ENCODE assay signal across 31 cellular contexts in the genomic region with DNA sequence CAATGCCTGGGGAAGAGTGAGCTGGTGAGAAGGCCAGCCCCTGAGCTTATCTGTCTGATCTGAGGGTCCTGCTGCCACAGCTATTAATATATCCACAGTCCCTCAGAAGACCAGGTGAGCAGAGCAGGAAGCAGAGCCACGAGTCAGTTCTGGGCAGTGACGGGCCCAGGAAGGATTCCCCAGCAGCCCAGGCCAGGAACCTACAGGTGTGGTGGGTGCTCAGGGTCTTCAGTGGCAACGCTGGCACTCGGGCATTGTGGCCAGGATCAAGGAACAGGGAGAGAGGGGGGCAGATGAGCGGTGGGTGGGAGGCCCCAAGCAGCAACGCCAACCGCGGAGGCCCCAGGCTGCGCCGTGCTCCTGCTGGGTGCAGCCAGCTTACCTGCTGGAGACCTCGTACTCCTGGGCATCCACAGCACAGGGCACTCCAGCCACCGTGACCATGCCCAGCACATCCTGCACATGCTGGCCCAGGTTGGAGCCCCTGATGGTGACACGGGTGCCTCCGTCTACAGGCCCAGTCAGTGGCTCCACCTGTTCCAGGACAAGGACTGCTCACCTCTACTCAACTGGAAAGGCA. TPM values are rescaled to one million over a fixed set of nuclear protein-coding genes. Genes with fewer than 3 reads are reported as not detected.
"Had no signal": no experiment of that assay in that cellular context is flagged by ENCODE, and none has a peak within 500 bp of the region (broad histone marks: within the 10 kb centered on the region; RNA-seq: fewer than 3 reads in every experiment).

No MANE protein-coding gene starts in this region.

- H3K27ac ChIP-seq: ascending aorta, breast epithelium, cardiac muscle cell, colonic mucosa had no signal

- ATAC-seq: activated CD4-positive, alpha-beta T cell treated with anti-CD3 and anti-CD28 coated beads for 36 hours; activated CD8-positive, alpha-beta memory T cell treated with anti-CD3 and anti-CD28 coated beads, Interleukin-2, amount 10 ng/mL, durations not matched to agents 7 days and 5 days; activated CD8-positive, alpha-beta T cell treated with anti-CD3 and anti-CD28 coated beads, Interleukin-2, amount 10 ng/mL, durations not matched to agents 7 days and 5 days; activated naive CD4-positive, alpha-beta T cell treated with anti-CD3 and anti-CD28 coated beads, Interleukin-2, amount 50 U/mL, for 72 hours; esophagus mucosa; T-helper 17 cell had no signal

- H3K4me3 ChIP-seq: ascending aorta, breast epithelium, cardiac muscle cell, colonic mucosa had no signal

- H3K4me1 ChIP-seq: breast epithelium, colonic mucosa had no signal

- DNase-seq: activated CD4-positive, alpha-beta memory T cell treated with anti-CD3 and anti-CD28 coated beads for 36 hours; activated CD4-positive, alpha-beta T cell treated with anti-CD3 and anti-CD28 coated beads for 36 hours; activated CD4-positive, alpha-beta T cell treated with anti-CD3 and anti-CD28 coated beads, Interleukin-2, amount 10 ng/mL, durations not matched to agents 24 days and 14 days; activated CD4-positive, CD25-positive, alpha-beta regulatory T cell; activated CD4-positive, CD25-positive, alpha-beta regulatory T cell treated with anti-CD3 and anti-CD28 coated beads, Interleukin-2, amount 50 U/mL, for 72 hours; activated CD8-positive, alpha-beta memory T cell treated with anti-CD3 and anti-CD28 coated beads, Interleukin-2, amount 10 ng/mL, durations not matched to agents 7 days and 5 days; activated CD8-positive, alpha-beta memory T cell treated with anti-CD3 and anti-CD28 coated beads, Interleukin-2, amount 50 U/mL, for 4 hours; activated CD8-positive, alpha-beta T cell treated with anti-CD3 and anti-CD28 coated beads, Interleukin-2, amount 10 ng/mL, durations not matched to agents 7 days and 5 days; activated gamma-delta T cell; activated naive CD4-positive, alpha-beta T cell; activated naive CD4-positive, alpha-beta T cell treated with anti-CD3 and anti-CD28 coated beads, Interleukin-2, amount 10 ng/mL, durations not matched to agents 7 days and 5 days; activated naive CD8-positive, alpha-beta T cell treated with anti-CD3 and anti-CD28 coated beads, Interleukin-2, amount 10 ng/mL, durations not matched to agents 7 days and 5 days; activated T-cell treated with anti-CD3 and anti-CD28 coated beads, Interleukin-2, amount 50 U/mL, for 1 hour; activated T-cell treated with anti-CD3 and anti-CD28 coated beads, Interleukin-2, amount 50 U/mL, for 48 hours; central memory CD4-positive, alpha-beta T cell; cerebellar nuclear complex; colonic mucosa; effector memory CD4-positive, alpha-beta T cell; endodermal cell; foreskin fibroblast; T-helper 1 cell; T-helper 17 cell; T1000 had no signal

- FAIRE-seq: frontal cortex had no signal

- H3K9me3 ChIP-seq: ascending aorta, breast epithelium, colonic mucosa had no signal

- H3K27me3 ChIP-seq: ascending aorta, breast epithelium, cardiac muscle cell, colonic mucosa had no signal

RNA-seq across cellular contexts. Expression of gene FBXW12, which starts 45.6 kb away (rescaled TPM):
- total RNA-seq: activated CD4-positive, alpha-beta memory T cell treated with anti-CD3 and anti-CD28 coated beads for 36 hours; activated CD8-positive, alpha-beta memory T cell treated with anti-CD3 and anti-CD28 coated beads for 36 hours; activated CD8-positive, alpha-beta memory T cell treated with anti-CD3 and anti-CD28 coated beads, Interleukin-2, amount 10 ng/mL, durations not matched to agents 7 days and 5 days; activated CD8-positive, alpha-beta T cell treated with anti-CD3 and anti-CD28 coated beads, Interleukin-2, amount 10 ng/mL, durations not matched to agents 7 days and 5 days; activated naive CD4-positive, alpha-beta T cell treated with anti-CD3 and anti-CD28 coated beads, Interleukin-2, amount 50 U/mL, for 72 hours; activated naive CD8-positive, alpha-beta T cell treated with anti-CD3 and anti-CD28 coated beads, Interleukin-2, amount 10 ng/mL, durations not matched to agents 7 days and 5 days; ascending aorta; colonic mucosa; dermis microvascular lymphatic vessel endothelial cell; esophagus mucosa; T-helper 17 cell had no signal
